In the genomic region with DNA sequence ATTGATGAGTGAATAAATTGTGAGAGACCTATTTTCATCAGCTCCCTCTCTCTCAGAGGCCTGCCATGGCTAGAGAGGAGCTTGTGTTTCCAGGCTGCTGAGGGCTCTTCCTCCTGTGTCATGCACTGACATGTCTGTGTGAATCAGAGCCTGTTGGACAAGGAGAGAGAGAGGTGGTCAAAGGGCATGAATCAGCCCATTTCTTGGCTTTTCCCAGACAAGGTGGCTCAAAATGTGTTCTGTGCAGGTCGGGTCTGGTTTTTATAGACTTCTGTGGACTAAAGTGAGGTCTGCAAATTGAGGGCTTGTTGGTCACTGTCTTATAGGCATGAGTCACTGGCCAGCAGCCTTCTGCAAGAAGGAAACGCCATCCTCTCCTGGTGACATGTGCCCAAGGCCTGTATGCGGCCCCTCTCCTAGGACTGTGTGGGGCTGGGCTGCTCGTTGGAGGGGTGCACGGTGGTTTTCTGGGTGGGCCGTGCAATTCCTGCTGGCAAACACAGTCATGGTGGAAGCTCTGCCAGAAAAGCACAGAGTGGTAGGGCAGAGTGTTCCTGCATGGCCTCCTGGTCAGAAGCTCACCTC, we compare ENCODE assay signal across 16 cellular contexts.
DNase-seq lines count a peak whose midpoint lies in the region; ATAC-seq and TF ChIP-seq lines count a peak whose summit lies in the region.
"Had no signal": no experiment of that assay in that cellular context is flagged by ENCODE, and none has a peak within 500 bp of the region (broad histone marks: within the 10 kb centered on the region; RNA-seq: fewer than 3 reads in every experiment).

No MANE protein-coding gene starts in this region.

- H3K27ac ChIP-seq in RWPE1 (peak overlapping the region; percentile 73), trophoblast cell (ENCODE audit: low read depth, low read length) (peak overlapping the region; percentile 74)
- H3K27ac ChIP-seq: hepatocyte, HL-60, right atrium auricular region had no signal

- ATAC-seq in stimulated activated naive CD8-positive, alpha-beta T cell treated with anti-CD3 and anti-CD28 coated beads, Interleukin-15, Interleukin-2, amounts not matched to agents 100 U/mL and 50 U/mL, for 24 hours, result no peak
- ATAC-seq in HG03565 (IDR thresholded peaks at IDR 0.05; ENCODE audit: unreplicated experiment), result no peak
- ATAC-seq: stimulated activated effector memory CD8-positive, alpha-beta T cell treated with anti-CD3 and anti-CD28 coated beads, Interleukin-12 subunit alpha, Interleukin-12 subunit beta, amount 100 ng/mL, for 72 hours had no signal

- DNase-seq in ELF-1 (ENCODE audit: low read depth, low spot score) (peak; percentile 29), RWPE1 (ENCODE audit: low spot score) (peak; percentile 52), epithelial cell of proximal tubule (ENCODE audit: low read depth) (peak; percentile 38), trophoblast cell (no peak), NCI-H1092 (lab: John Stamatoyannopoulos, UW) (no peak), NCI-H1930 (lab: John Stamatoyannopoulos, UW) (no peak)
- no peak for DNase-seq in stimulated activated naive CD8-positive, alpha-beta T cell treated with anti-CD3 and anti-CD28 coated beads, Interleukin-15, Interleukin-2, amounts not matched to agents 100 U/mL and 50 U/mL, for 24 hours
- DNase-seq: activated CD4-positive, alpha-beta T cell treated with anti-CD3 and anti-CD28 coated beads for 1 hour; activated T-cell treated with anti-CD3 and anti-CD28 coated beads, Interleukin-2, amount 50 U/mL, for 24 hours; amygdala; stimulated activated CD4-positive, alpha-beta T cell treated with anti-CD3 and anti-CD28 coated beads, Interleukin-4, amount 100 ng/mL, for 1 hour had no signal

- no peak for TF ChIP-seq CTCF in RWPE1 (conservative IDR thresholded peaks at IDR 0.05; ENCODE audit: low read depth)
- no peak for TF ChIP-seq CTCF in epithelial cell of proximal tubule (conservative IDR thresholded peaks at IDR 0.05; ENCODE audit: low read depth, low read length)

- H3K4me1 ChIP-seq in trophoblast cell (ENCODE audit: control insufficient read depth in 1 of 2, insufficient read depth in 2 of 2, low read length in 2 of 2), result peaks cover 5 to 7% of the 10 kb centered on the region in 2 experiments

- CTCF ChIA-PET in RWPE1 (lab: Yijun Ruan, JAX), result no interaction called here

- WGBS in trophoblast cell (ENCODE audit: extremely low coverage, insufficient coverage, insufficient read length), result no CpG with 5 or more reads among the region's 6 CpGs

- no peak overlapping the region for H4K8ac ChIP-seq in trophoblast cell (ENCODE audit: low read depth, low read length)

- H4K91ac ChIP-seq in trophoblast cell (ENCODE audit: low read depth, low read length), result peak overlapping the region; percentile 63

- H4K12ac ChIP-seq in trophoblast cell (ENCODE audit: low read depth, low read length), result no peak overlapping the region

- no peak overlapping the region for H2AFZ ChIP-seq in trophoblast cell (ENCODE audit: insufficient read depth, low read length, poor library complexity)
- H2AFZ ChIP-seq: hepatocyte had no signal

- H3K4ac ChIP-seq in trophoblast cell (ENCODE audit: low read depth, low read length), result no peak overlapping the region

- peak overlapping the region; percentile 52 for H2BK120ac ChIP-seq in trophoblast cell (ENCODE audit: insufficient read depth, low read length, poor library complexity)

- H3K36me3 ChIP-seq in trophoblast cell (ENCODE audit: control insufficient read depth in 1 of 2, insufficient read depth in 2 of 2, low read length in 2 of 2), result no peaks in the 10 kb centered on the region
- H3K36me3 ChIP-seq: right atrium auricular region had no signal

- no peak overlapping the region for H3K23ac ChIP-seq in trophoblast cell (ENCODE audit: low read length)

- H3K9ac ChIP-seq in trophoblast cell (ENCODE audit: low read length), result no peak overlapping the region

- no peaks in the 10 kb centered on the region for H3K79me2 ChIP-seq in trophoblast cell (ENCODE audit: control insufficient read depth, insufficient read depth, low read length, poor library complexity)
- H3K79me2 ChIP-seq: hepatocyte had no signal

- H2AK5ac ChIP-seq in trophoblast cell (ENCODE audit: low read length), result no peak overlapping the region

- peaks cover 4% of the 10 kb centered on the region for H3K9me3 ChIP-seq in trophoblast cell (ENCODE audit: insufficient read depth, low read depth, low read length)

- POLR2A ChIA-PET in RWPE1 (lab: Yijun Ruan, JAX; ENCODE audit: low non-redundant PET), result interaction anchor here (1.1 kb wide), 1 partner anchor 12 kb away, joined by 5 read pairs; no protein-coding TSS in a partner anchor

- no peak overlapping the region for H3K4me3 ChIP-seq in epithelial cell of proximal tubule (ENCODE audit: low read depth, low read length)
- peak overlapping the region; percentile 22 for H3K4me3 ChIP-seq in trophoblast cell (ENCODE audit: low read depth, low read length)
- H3K4me3 ChIP-seq: hepatocyte, right atrium auricular region had no signal

- no peak overlapping the region for H2BK5ac ChIP-seq in trophoblast cell (ENCODE audit: low read depth, low read length, poor library complexity)

- peak overlapping the region; percentile 43 for H3K18ac ChIP-seq in trophoblast cell (ENCODE audit: low read length)

- peak overlapping the region; percentile 67 for H2BK12ac ChIP-seq in trophoblast cell (ENCODE audit: low read length)

- H3K14ac ChIP-seq in trophoblast cell (ENCODE audit: low read length), result no peak overlapping the region

- no peaks in the 10 kb centered on the region for H3K27me3 ChIP-seq in trophoblast cell (ENCODE audit: insufficient read depth, low read length)
- H3K27me3 ChIP-seq: right atrium auricular region had no signal

- H3K4me2 ChIP-seq in trophoblast cell (ENCODE audit: low read length), result no peak overlapping the region
- H3K4me2 ChIP-seq: hepatocyte had no signal

- H3K79me1 ChIP-seq in trophoblast cell (ENCODE audit: low read length), result peaks cover 2% of the 10 kb centered on the region

Comparison
In these comparisons a context has a peak if more than half of its experiments do, and no peak if none do; other contexts are left out.
1. DNase-seq: peak in ELF-1 (single experiment), RWPE1 (single experiment) and epithelial cell of proximal tubule (single experiment); none in trophoblast cell (0 of 2), stimulated activated naive CD8-positive, alpha-beta T cell treated with anti-CD3 and anti-CD28 coated beads, Interleukin-15, Interleukin-2, amounts not matched to agents 100 U/mL and 50 U/mL, for 24 hours (single experiment), NCI-H1092 (single experiment) and NCI-H1930 (0 of 2).